ENCODE assay signal across 8 cellular contexts in genomic region chr1:23368562-23369334, GRCh38. TPM values are rescaled to one million over a fixed set of nuclear protein-coding genes. Genes with fewer than 3 reads are reported as not detected.
DNase-seq lines count a peak whose midpoint lies in the region; ATAC-seq and TF ChIP-seq lines count a peak whose summit lies in the region.

No MANE protein-coding gene starts in this region.

- peak overlapping the region; percentile 98 for H2AFZ ChIP-seq in parathyroid adenoma

- H3K9ac ChIP-seq in parathyroid adenoma, result peak overlapping the region; percentile 32

- H3K27me3 Mint-ChIP-seq in activated naive CD8-positive, alpha-beta T cell treated with anti-CD3 and anti-CD28 coated beads for 36 hours, result no peaks in the 10 kb centered on the region

- H3K36me3 ChIP-seq in parathyroid adenoma (ENCODE audit: control insufficient read depth, insufficient read depth, low read length) (no peaks in the 10 kb centered on the region), tibial artery (peaks cover 20 to 30% (median 28%) of the 10 kb centered on the region in 3 donors)

- H3K4me3 ChIP-seq in GM12864 (ENCODE audit: low read depth, low read length) (peak overlapping the region; percentile 85), parathyroid adenoma (ENCODE audit: low read depth, low read length) (peak overlapping the region; percentile 99), tibial artery (peak overlapping the region; percentile 71 to 95)

- H3K36me3 Mint-ChIP-seq in activated naive CD8-positive, alpha-beta T cell treated with anti-CD3 and anti-CD28 coated beads for 36 hours, result peaks cover 40% of the 10 kb centered on the region

- no peaks in the 10 kb centered on the region for H3K9me3 ChIP-seq in parathyroid adenoma (ENCODE audit: control insufficient read depth, low read length)
- H3K9me3 ChIP-seq in tibial artery, result peaks cover 0 to 13% (median 5%) of the 10 kb centered on the region in 3 donors

- H3K4me1 ChIP-seq in parathyroid adenoma (peaks cover 7% of the 10 kb centered on the region), tibial artery (peaks cover 0 to 47% (median 39%) of the 10 kb centered on the region in 4 donors)

- intact Hi-C loops in Right ventricle myocardium inferior (cut with DNase I) (loop anchor here (1.0 to 5.0 kb wide), 3 partner anchors 24 to 109 kb away; partner anchors contain the start of gene HNRNPR), tibial artery (cut with DNase I; ENCODE audit: low total_unique reads) (loop anchor here (2.0 to 10.0 kb wide), 2 partner anchors 24 to 166 kb away; partner anchors contain the start of genes E2F2 and HNRNPR)

- no peaks in the 10 kb centered on the region for H3K79me2 ChIP-seq in parathyroid adenoma

- ATAC-seq in HG02588 (IDR thresholded peaks at IDR 0.05; ENCODE audit: unreplicated experiment) (peak; percentile 58), Right ventricle myocardium inferior (peak; percentile 89)

- peaks cover 4% of the 10 kb centered on the region for H3K9me3 Mint-ChIP-seq in activated naive CD8-positive, alpha-beta T cell treated with anti-CD3 and anti-CD28 coated beads for 36 hours

- peak overlapping the region; percentile 94 for H3K4me3 Mint-ChIP-seq in activated naive CD8-positive, alpha-beta T cell treated with anti-CD3 and anti-CD28 coated beads for 36 hours

- H3K4me2 ChIP-seq in parathyroid adenoma (ENCODE audit: low read length), result peak overlapping the region; percentile 99

- DNase-seq in GM12864 (ENCODE audit: low read depth), result peak; percentile 69
- DNase-seq in NCI-H1048 (lab: John Stamatoyannopoulos, UW), result peak; percentile 81
- DNase-seq in SKM-1 (lab: John Stamatoyannopoulos, UW; ENCODE audit: unreplicated experiment), result peak; percentile 72
- DNase-seq in activated naive CD8-positive, alpha-beta T cell treated with anti-CD3 and anti-CD28 coated beads for 36 hours, result peak; percentile 91
- DNase-seq in Right ventricle myocardium inferior (ENCODE audit: missing footprints), result peak; percentile 98
- DNase-seq in tibial artery, result peak; percentile 92 to 94

- TF ChIP-seq CTCF in GM12864 (IDR thresholded peaks at IDR 0.05; ENCODE audit: low read depth, low read length, missing control alignments) (no peak), parathyroid adenoma (IDR thresholded peaks at IDR 0.05) (peak; percentile 10), tibial artery (IDR thresholded peaks at IDR 0.05) (no peak)

- H3K27me3 ChIP-seq in parathyroid adenoma (ENCODE audit: control insufficient read depth, insufficient read depth, low read length) (no peaks in the 10 kb centered on the region), tibial artery (no peaks in the 10 kb centered on the region)

- peaks cover 33% of the 10 kb centered on the region for H3K4me1 Mint-ChIP-seq in activated naive CD8-positive, alpha-beta T cell treated with anti-CD3 and anti-CD28 coated beads for 36 hours

- H3K27ac ChIP-seq in parathyroid adenoma (peak overlapping the region; percentile 95), tibial artery (peak overlapping the region; percentile 98 to 99)

- H3K27ac Mint-ChIP-seq in activated naive CD8-positive, alpha-beta T cell treated with anti-CD3 and anti-CD28 coated beads for 36 hours, result peak overlapping the region; percentile 96

RNA-seq across cellular contexts. Expression of gene ZNF436, which starts 0.9 kb away (rescaled TPM):
- 1 to 10 TPM; 3.7 to 4.4 TPM for total RNA-seq in activated naive CD8-positive, alpha-beta T cell treated with anti-CD3 and anti-CD28 coated beads for 36 hours
- total RNA-seq in Right ventricle myocardium inferior, result 13.4 TPM

RNA-seq across cellular contexts. Expression of gene HNRNPR, which starts 24.7 kb away (rescaled TPM):
- 100 to 1,000 TPM; 207 to 212 TPM for total RNA-seq in activated naive CD8-positive, alpha-beta T cell treated with anti-CD3 and anti-CD28 coated beads for 36 hours
- 59.3 TPM for total RNA-seq in Right ventricle myocardium inferior

RNA-seq across cellular contexts. Expression of gene TCEA3, which starts 55.8 kb away (rescaled TPM):
- 1 to 10 TPM; 6.3 to 7.4 TPM for total RNA-seq in activated naive CD8-positive, alpha-beta T cell treated with anti-CD3 and anti-CD28 coated beads for 36 hours
- total RNA-seq in Right ventricle myocardium inferior, result 73.6 TPM

Comparison
In these comparisons a context has a peak if more than half of its experiments do, and no peak if none do; other contexts are left out.
1. Peak in every context shown above with its lines: DNase-seq, ATAC-seq, H3K4me3 ChIP-seq and H3K27ac ChIP-seq.